In genomic region chr1:30840904-30841598, GRCh38 we compare ENCODE assay signal across 12 cellular contexts.
A peak's percentile ranks its signal among the peaks of the same experiment; 100 is the strongest.
DNase-seq lines count a peak whose midpoint lies in the region; ATAC-seq and TF ChIP-seq lines count a peak whose summit lies in the region.
"Had no signal": no experiment of that assay in that cellular context is flagged by ENCODE, and none has a peak within 500 bp of the region (broad histone marks: within the 10 kb centered on the region; RNA-seq: fewer than 3 reads in every experiment).

No MANE protein-coding gene starts in this region.

- peaks cover 0 to 5% (median 0%) of the 10 kb centered on the region in 11 donors for H3K9me3 Mint-ChIP-seq in naive thymus-derived CD4-positive, alpha-beta T cell
- H3K9me3 Mint-ChIP-seq: stimulated activated effector memory CD8-positive, alpha-beta T cell treated with anti-CD3 and anti-CD28 coated beads, Interleukin-12 subunit alpha, Interleukin-12 subunit beta, amount 100 ng/mL, for 72 hours had no signal

- peaks cover 0 to 9% (median 0%) of the 10 kb centered on the region in 5 donors for H3K36me3 Mint-ChIP-seq in naive thymus-derived CD4-positive, alpha-beta T cell
- H3K36me3 Mint-ChIP-seq: stimulated activated effector memory CD8-positive, alpha-beta T cell treated with anti-CD3 and anti-CD28 coated beads, Interleukin-12 subunit alpha, Interleukin-12 subunit beta, amount 100 ng/mL, for 72 hours had no signal

- no peaks in the 10 kb centered on the region for H3K4me1 ChIP-seq in naive thymus-derived CD4-positive, alpha-beta T cell (ENCODE audit: control insufficient read depth in 2 of 2, insufficient read depth in 2 of 2, low read length in 2 of 2)

- H3K4me3 ChIP-seq in fibroblast of pulmonary artery (replicated peaks; ENCODE audit: low read depth, low read length): no peak overlapping the region
- H3K4me3 ChIP-seq in naive thymus-derived CD4-positive, alpha-beta T cell (ENCODE audit: low read length): no peak overlapping the region

- no peak overlapping the region for H3K27ac ChIP-seq in naive thymus-derived CD4-positive, alpha-beta T cell (ENCODE audit: low read depth, low read length)

- CTCF ChIA-PET in naive thymus-derived CD4-positive, alpha-beta T cell (lab: Charles Lee): interaction anchor here (0.6 kb wide), 1 partner anchor 1873 kb away, joined by 4 read pairs; no protein-coding TSS in a partner anchor

- ATAC-seq in naive thymus-derived CD4-positive, alpha-beta T cell: peak; percentile 54
- ATAC-seq in HG03432 (IDR thresholded peaks at IDR 0.05; ENCODE audit: unreplicated experiment) (no peak), GM21717 (IDR thresholded peaks at IDR 0.05; ENCODE audit: unreplicated experiment) (no peak)
- ATAC-seq: stimulated activated effector memory CD8-positive, alpha-beta T cell treated with anti-CD3 and anti-CD28 coated beads, Interleukin-12 subunit alpha, Interleukin-12 subunit beta, amount 100 ng/mL, for 72 hours; T-helper 17 cell had no signal

- H3K27me3 ChIP-seq in naive thymus-derived CD4-positive, alpha-beta T cell (ENCODE audit: control insufficient read depth in 2 of 2, insufficient read depth in 2 of 2, low read length in 2 of 2): no peaks in the 10 kb centered on the region

- H3K27ac Mint-ChIP-seq in naive thymus-derived CD4-positive, alpha-beta T cell: no peak overlapping the region
- H3K27ac Mint-ChIP-seq: stimulated activated effector memory CD8-positive, alpha-beta T cell treated with anti-CD3 and anti-CD28 coated beads, Interleukin-12 subunit alpha, Interleukin-12 subunit beta, amount 100 ng/mL, for 72 hours; T-helper 17 cell had no signal

- no peak for TF ChIP-seq CTCF in fibroblast of pulmonary artery (IDR thresholded peaks at IDR 0.05; ENCODE audit: low read length, missing control alignments)

- peaks cover 43 to 65% (median 51%) of the 10 kb centered on the region in 5 donors for H3K27me3 Mint-ChIP-seq in naive thymus-derived CD4-positive, alpha-beta T cell

- no peaks in the 10 kb centered on the region for H3K36me3 ChIP-seq in naive thymus-derived CD4-positive, alpha-beta T cell (ENCODE audit: control insufficient read depth in 2 of 3, insufficient read depth in 3 of 3, low read length in 3 of 3)

- intact Hi-C loops in naive thymus-derived CD4-positive, alpha-beta T cell (cut with micrococcal nuclease): no loop called here

- DNase-seq in DMS79 treated with DMSO at 0.1 percent for 48 hours (lab: John Stamatoyannopoulos, UW) (peak; percentile 63), NOMO-1 treated with DMSO at 0.1 percent for 48 hours (lab: John Stamatoyannopoulos, UW; ENCODE audit: unreplicated experiment) (peak; percentile 72), fibroblast of pulmonary artery (ENCODE audit: low read depth) (peak; percentile 60), NCI-H510A (lab: John Stamatoyannopoulos, UW) (no peak), NCI-H1436 treated with DMSO at 0.1 percent for 48 hours (lab: John Stamatoyannopoulos, UW) (no peak)
- no peak for DNase-seq in naive thymus-derived CD4-positive, alpha-beta T cell
- DNase-seq: NCI-H1092 treated with DMSO at 0.1 percent for 48 hours; stimulated activated CD4-positive, alpha-beta T cell treated with anti-CD3 and anti-CD28 coated beads, Interleukin-1b, Interleukin-23, amount 100 ng/mL, for 48 hours; T-helper 17 cell had no signal

- H3K4me1 Mint-ChIP-seq in naive thymus-derived CD4-positive, alpha-beta T cell: no peaks in the 10 kb centered on the region

- H3K4me3 Mint-ChIP-seq in naive thymus-derived CD4-positive, alpha-beta T cell: no peak overlapping the region
- H3K4me3 Mint-ChIP-seq: stimulated activated effector memory CD8-positive, alpha-beta T cell treated with anti-CD3 and anti-CD28 coated beads, Interleukin-12 subunit alpha, Interleukin-12 subunit beta, amount 100 ng/mL, for 72 hours; T-helper 17 cell had no signal

- no peaks in the 10 kb centered on the region for H3K9me3 ChIP-seq in naive thymus-derived CD4-positive, alpha-beta T cell (ENCODE audit: control insufficient read depth in 2 of 3, low read length in 3 of 3)

- POLR2A ChIA-PET in naive thymus-derived CD4-positive, alpha-beta T cell (lab: Charles Lee): no interaction called here

Comparison
In these comparisons a context has a peak if more than half of its experiments do, and no peak if none do; other contexts are left out.
1. DNase-seq: peak in DMS79 treated with DMSO at 0.1 percent for 48 hours (single experiment), NOMO-1 treated with DMSO at 0.1 percent for 48 hours (single experiment) and fibroblast of pulmonary artery (single experiment); none in naive thymus-derived CD4-positive, alpha-beta T cell (0 of 9), NCI-H510A (single experiment) and NCI-H1436 treated with DMSO at 0.1 percent for 48 hours (single experiment).